Comparison of ENCODE assay signal across 8 cellular contexts in genomic region chr3:195624603-195625568, GRCh38. TPM values are rescaled to one million over a fixed set of nuclear protein-coding genes. Genes with fewer than 3 reads are reported as not detected.
A peak's percentile ranks its signal among the peaks of the same experiment; 100 is the strongest.
DNase-seq lines count a peak whose midpoint lies in the region; ATAC-seq and TF ChIP-seq lines count a peak whose summit lies in the region.
"Not testable (repeated sequence)": the region's sequence is repeated elsewhere in the genome, so short reads cannot be mapped to it uniquely, and the experiment has no call there.

No MANE protein-coding gene starts in this region.

- WGBS in SK-N-SH (ENCODE audit: low lambda C conversion rate), result 4% methylated on average over 11 of the region's 62 CpGs

- not testable (repeated sequence) for H3K4me3 ChIP-seq in CD8-positive, alpha-beta T cell (ENCODE audit: low read depth, low read length)
- H3K4me3 ChIP-seq in SK-N-SH (ENCODE audit: low read depth in 2 of 2, low read length in 1 of 2), result peak overlapping the region in 1 of 2 experiments; percentile 19; a peak in 1 of 4 replicates
- H3K4me3 ChIP-seq in left ventricle myocardium inferior, result peak overlapping the region; percentile 44

- not testable (repeated sequence) for H4K20me1 ChIP-seq in SK-N-SH (ENCODE audit: insufficient read depth)

- H3K4me2 ChIP-seq in SK-N-SH, result 0 out of 2 replicates have a peak overlapping the region, but pooled peaks have one; percentile 24

- peak; percentile 92 for ATAC-seq in CD8-positive, alpha-beta T cell
- ATAC-seq in GM19397 (IDR thresholded peaks at IDR 0.05; ENCODE audit: unreplicated experiment) (peak; percentile 74), HG02588 (IDR thresholded peaks at IDR 0.05; ENCODE audit: unreplicated experiment) (peak; percentile 74), HG03280 (IDR thresholded peaks at IDR 0.05; ENCODE audit: unreplicated experiment) (peak; percentile 78)

- not testable (repeated sequence) for TF ChIP-seq RAD21 in SK-N-SH (IDR thresholded peaks at IDR 0.05; ENCODE audit: low read length)

- not testable (repeated sequence) for H3K4me1 ChIP-seq in CD8-positive, alpha-beta T cell (ENCODE audit: insufficient read depth, low read length); SK-N-SH (ENCODE audit: control insufficient read depth in 1 of 2, insufficient read depth in 2 of 2, low read depth in 1 of 2, low read length in 1 of 2); left ventricle myocardium inferior

- H3K27me3 Mint-ChIP-seq in CD8-positive, alpha-beta T cell (ENCODE audit: low read depth); activated naive CD4-positive, alpha-beta T cell treated with anti-CD3 and anti-CD28 coated beads, Interleukin-2, amount 50 U/mL, for 24 hours; osteocyte (ENCODE audit: unreplicated experiment): not testable (repeated sequence)

- H3K4me1 Mint-ChIP-seq in CD8-positive, alpha-beta T cell (ENCODE audit: low read depth); activated naive CD4-positive, alpha-beta T cell treated with anti-CD3 and anti-CD28 coated beads, Interleukin-2, amount 50 U/mL, for 24 hours; osteocyte (ENCODE audit: unreplicated experiment): not testable (repeated sequence)

- not testable (repeated sequence) for H3K9me2 ChIP-seq in SK-N-SH

- H3K4me3 Mint-ChIP-seq in CD8-positive, alpha-beta T cell, result peak overlapping the region; percentile 60
- peak overlapping the region; percentile 54 for H3K4me3 Mint-ChIP-seq in activated naive CD4-positive, alpha-beta T cell treated with anti-CD3 and anti-CD28 coated beads, Interleukin-2, amount 50 U/mL, for 24 hours
- H3K4me3 Mint-ChIP-seq in osteocyte (ENCODE audit: unreplicated experiment), result peak overlapping the region; percentile 18

- POLR2A ChIA-PET in CD8-positive, alpha-beta T cell (lab: Charles Lee); SK-N-SH (lab: Yijun Ruan, JAX): not testable (repeated sequence)

- not testable (repeated sequence) for H2AFZ ChIP-seq in SK-N-SH (ENCODE audit: low read depth)

- not testable (repeated sequence) for H3K79me2 ChIP-seq in SK-N-SH (ENCODE audit: insufficient read depth)

- H3K9ac ChIP-seq in SK-N-SH, result not testable (repeated sequence)

- not testable (repeated sequence) for H3K27me3 ChIP-seq in CD8-positive, alpha-beta T cell (ENCODE audit: insufficient read depth, low read length); SK-N-SH (ENCODE audit: insufficient read depth); left ventricle myocardium inferior (ENCODE audit: low read depth)

- not testable (repeated sequence) for TF ChIP-seq EP300 in SK-N-SH (IDR thresholded peaks at IDR 0.05; ENCODE audit: borderline replicate concordance in 1 of 2, low read depth in 1 of 2, low read length in 1 of 2)

- H3F3A ChIP-seq in SK-N-SH (replicated peaks; ENCODE audit: insufficient read depth), result not testable (repeated sequence)

- not testable (repeated sequence) for TF ChIP-seq CTCF in CD8-positive, alpha-beta T cell (IDR thresholded peaks at IDR 0.05); SK-N-SH (IDR thresholded peaks at IDR 0.05); left ventricle myocardium inferior (IDR thresholded peaks at IDR 0.05; ENCODE audit: borderline replicate concordance); osteocyte (IDR thresholded peaks at IDR 0.05)

- not testable (repeated sequence) for H3K27ac Mint-ChIP-seq in CD8-positive, alpha-beta T cell; activated naive CD4-positive, alpha-beta T cell treated with anti-CD3 and anti-CD28 coated beads, Interleukin-2, amount 50 U/mL, for 24 hours; osteocyte (ENCODE audit: unreplicated experiment)

- H3K27ac ChIP-seq in CD8-positive, alpha-beta T cell (ENCODE audit: low read depth, low read length); SK-N-SH (ENCODE audit: low read depth in 2 of 2, low read length in 1 of 2); left ventricle myocardium inferior (replicated peaks): not testable (repeated sequence)

- peak in 1 of 7 experiments; percentile 53 for DNase-seq in CD8-positive, alpha-beta T cell
- not testable (repeated sequence) for DNase-seq in SK-N-SH, left ventricle myocardium inferior
- peak; percentile 66 for DNase-seq in osteocyte (ENCODE audit: extremely low spot score, unreplicated experiment)

- H3K9me3 ChIP-seq in CD8-positive, alpha-beta T cell (ENCODE audit: low read length); SK-N-SH; left ventricle myocardium inferior (replicated peaks): not testable (repeated sequence)

- H3K36me3 ChIP-seq in CD8-positive, alpha-beta T cell (ENCODE audit: insufficient read depth, low read length); SK-N-SH (replicated peaks in 1 of 2; ENCODE audit: control insufficient read depth in 1 of 2, insufficient read depth in 2 of 2, low read length in 1 of 2); left ventricle myocardium inferior: not testable (repeated sequence)

- CTCF ChIA-PET in CD8-positive, alpha-beta T cell (lab: Charles Lee), result interaction anchor here (0.6 kb wide), 1 partner anchor 1237 kb away, joined by 5 read pairs; no protein-coding TSS in a partner anchor
- CTCF ChIA-PET in SK-N-SH (lab: Yijun Ruan, JAX), result not testable (repeated sequence)

- not testable (repeated sequence) for H3K36me3 Mint-ChIP-seq in CD8-positive, alpha-beta T cell; activated naive CD4-positive, alpha-beta T cell treated with anti-CD3 and anti-CD28 coated beads, Interleukin-2, amount 50 U/mL, for 24 hours; osteocyte (ENCODE audit: unreplicated experiment)

- not testable (repeated sequence) for H3K9me3 Mint-ChIP-seq in CD8-positive, alpha-beta T cell; activated naive CD4-positive, alpha-beta T cell treated with anti-CD3 and anti-CD28 coated beads, Interleukin-2, amount 50 U/mL, for 24 hours; osteocyte (ENCODE audit: unreplicated experiment)

- intact Hi-C loops in CD8-positive, alpha-beta T cell (cut with DNase I, micrococcal nuclease), result loop anchor here (10.0 kb wide), 2 partner anchors 120 to 230 kb away; no protein-coding TSS in a partner anchor
- intact Hi-C loops in left ventricle myocardium inferior (cut with micrococcal nuclease), result not testable (repeated sequence)

RNA-seq across cellular contexts. Expression of gene APOD, which starts 41.1 kb away (rescaled TPM):
- total RNA-seq in CD8-positive, alpha-beta T cell, result not detected
- polyA plus RNA-seq in SK-N-SH (2012; rRNA removed), result 0.05 TPM in 1 of 2 replicates, not detected in the other
- 0.10 and 0.12 TPM in 2 replicates for polyA plus RNA-seq in SK-N-SH (2012; cell fraction: cytosol; rRNA removed)
- polyA plus RNA-seq in SK-N-SH (2012; cell fraction: nucleus; rRNA removed), result not detected in 2 replicates
- 92.5 TPM for total RNA-seq in left ventricle myocardium inferior
- 2.6 and 3.2 TPM in 2 replicates for total RNA-seq in osteocyte

Comparison
In these comparisons a context has a peak if more than half of its experiments do, and no peak if none do; other contexts are left out.
1. RNA of gene APOD, which starts 41.1 kb away (total RNA-seq): 92.5 TPM in left ventricle myocardium inferior (single experiment); 2.6 to 3.2 TPM in osteocyte and not detected in CD8-positive, alpha-beta T cell; every median in the first group is over 10 times any median in the second.
2. Peak in every context shown above with its lines, with median percentiles within 50 percentile points of each other: ATAC-seq and H3K4me3 Mint-ChIP-seq.